ENCODE assay signal across 1 cellular context in genomic region chr18:63439334-63439733, GRCh38.
TF ChIP-seq lines count a peak whose summit lies in the region.

No MANE protein-coding gene starts in this region.

TF ChIP-seq in GM12878, 131 proteins besides CTCF, POLR2A, EP300 and RAD21:
- TF ChIP-seq ZZZ3 (IDR thresholded peaks at IDR 0.05; ENCODE audit: control insufficient read depth, insufficient read length, low read depth) = no peak
- peak; percentile 18; the same call in 1 of the 2 replicates for TF ChIP-seq YY1 (IDR thresholded peaks at IDR 0.05; ENCODE audit: low read depth, low read length)
- 0 out of 2 replicates have a peak, but pooled peaks have one; percentile 8 for TF ChIP-seq IRF4 (IDR thresholded peaks at IDR 0.05; ENCODE audit: low read depth, low read length)
- TF ChIP-seq USF2 (IDR thresholded peaks at IDR 0.05; ENCODE audit: borderline replicate concordance, low read depth, low read length) = no peak
- no peak for TF ChIP-seq NR2C1 (IDR thresholded peaks at IDR 0.05)
- no peak for TF ChIP-seq IRF5 (IDR thresholded peaks at IDR 0.05; ENCODE audit: borderline replicate concordance)
- TF ChIP-seq CUX1 (IDR thresholded peaks at IDR 0.05; ENCODE audit: insufficient replicate concordance, low read depth, low read length) = no peak
- TF ChIP-seq EZH2 (IDR thresholded peaks at IDR 0.05; ENCODE audit: borderline replicate concordance, control insufficient read depth, low read depth, low read length) = no peak
- no peak for TF ChIP-seq E2F8 (IDR thresholded peaks at IDR 0.05; ENCODE audit: low read depth, partially characterized antibody)
- peak; percentile 67; the same call in 1 of the 2 replicates for TF ChIP-seq SMC3 (IDR thresholded peaks at IDR 0.05; ENCODE audit: borderline replicate concordance, low read length)
- TF ChIP-seq SREBF2 (IDR thresholded peaks at IDR 0.05; ENCODE audit: low read length) = no peak
- TF ChIP-seq RAD51 (IDR thresholded peaks at IDR 0.05) = no peak
- no peak for TF ChIP-seq SUZ12 (IDR thresholded peaks at IDR 0.05; ENCODE audit: unreplicated experiment)
- 0 out of 4 replicates have a peak, but pooled peaks of 1 of the 2 experiments have one; percentile 23 for TF ChIP-seq BHLHE40 (IDR thresholded peaks at IDR 0.05; ENCODE audit: borderline replicate concordance in 1 of 2, low read depth in 2 of 2, low read length in 1 of 2)
- TF ChIP-seq ASH2L (IDR thresholded peaks at IDR 0.05; ENCODE audit: borderline replicate concordance, low read depth) = no peak
